Comparison of ENCODE assay signal across 1 cellular context in genomic region chr4:158841540-158841939, GRCh38.
TF ChIP-seq lines count a peak whose summit lies in the region.

No MANE protein-coding gene starts in this region.

TF ChIP-seq in H1, 55 proteins besides CTCF, POLR2A, EP300 and RAD21 (continued from another document):
- TF ChIP-seq CHD7 (IDR thresholded peaks at IDR 0.05; ENCODE audit: insufficient replicate concordance, low read length) (no peak), KDM4A (IDR thresholded peaks at IDR 0.05; ENCODE audit: low read depth, low read length, severe bottlenecking) (no peak), SP1 (IDR thresholded peaks at IDR 0.05; ENCODE audit: low read depth, low read length) (no peak), BACH1 (IDR thresholded peaks at IDR 0.05; ENCODE audit: low read length) (no peak), JUND (IDR thresholded peaks at IDR 0.05; ENCODE audit: low read length) (no peak), BCL11A (IDR thresholded peaks at IDR 0.05; ENCODE audit: low read depth in 2 of 2, low read length in 2 of 2) (no peak), TEAD4 (IDR thresholded peaks at IDR 0.05; ENCODE audit: low read depth, low read length) (no peak), CHD1 (IDR thresholded peaks at IDR 0.05; ENCODE audit: low read depth, low read length) (no peak), CBX5 (IDR thresholded peaks at IDR 0.05; ENCODE audit: low read depth, low read length) (no peak), POLR2AphosphoS5 (IDR thresholded peaks at IDR 0.05; ENCODE audit: low read depth, low read length) (no peak), BRCA1 (IDR thresholded peaks at IDR 0.05; ENCODE audit: low read depth, low read length) (no peak), HDAC2 (IDR thresholded peaks at IDR 0.05; ENCODE audit: borderline replicate concordance in 1 of 2, low read depth in 2 of 2, low read length in 2 of 2) (no peak), SAP30 (IDR thresholded peaks at IDR 0.05; ENCODE audit: insufficient read depth, insufficient replicate concordance, low read length) (no peak), NANOG (IDR thresholded peaks at IDR 0.05; ENCODE audit: insufficient read depth, low read depth, low read length, poor library complexity, severe bottlenecking) (no peak)
- TF ChIP-seq, protein P1, sequence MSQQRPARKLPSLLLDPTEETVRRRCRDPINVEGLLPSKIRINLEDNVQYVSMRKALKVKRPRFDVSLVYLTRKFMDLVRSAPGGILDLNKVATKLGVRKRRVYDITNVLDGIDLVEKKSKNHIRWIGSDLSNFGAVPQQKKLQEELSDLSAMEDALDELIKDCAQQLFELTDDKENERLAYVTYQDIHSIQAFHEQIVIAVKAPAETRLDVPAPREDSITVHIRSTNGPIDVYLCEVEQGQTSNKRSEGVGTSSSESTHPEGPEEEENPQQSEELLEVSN (IDR thresholded peaks at IDR 0.05): no peak
